1 cellular context compared by ENCODE assay signal in the genomic region with DNA sequence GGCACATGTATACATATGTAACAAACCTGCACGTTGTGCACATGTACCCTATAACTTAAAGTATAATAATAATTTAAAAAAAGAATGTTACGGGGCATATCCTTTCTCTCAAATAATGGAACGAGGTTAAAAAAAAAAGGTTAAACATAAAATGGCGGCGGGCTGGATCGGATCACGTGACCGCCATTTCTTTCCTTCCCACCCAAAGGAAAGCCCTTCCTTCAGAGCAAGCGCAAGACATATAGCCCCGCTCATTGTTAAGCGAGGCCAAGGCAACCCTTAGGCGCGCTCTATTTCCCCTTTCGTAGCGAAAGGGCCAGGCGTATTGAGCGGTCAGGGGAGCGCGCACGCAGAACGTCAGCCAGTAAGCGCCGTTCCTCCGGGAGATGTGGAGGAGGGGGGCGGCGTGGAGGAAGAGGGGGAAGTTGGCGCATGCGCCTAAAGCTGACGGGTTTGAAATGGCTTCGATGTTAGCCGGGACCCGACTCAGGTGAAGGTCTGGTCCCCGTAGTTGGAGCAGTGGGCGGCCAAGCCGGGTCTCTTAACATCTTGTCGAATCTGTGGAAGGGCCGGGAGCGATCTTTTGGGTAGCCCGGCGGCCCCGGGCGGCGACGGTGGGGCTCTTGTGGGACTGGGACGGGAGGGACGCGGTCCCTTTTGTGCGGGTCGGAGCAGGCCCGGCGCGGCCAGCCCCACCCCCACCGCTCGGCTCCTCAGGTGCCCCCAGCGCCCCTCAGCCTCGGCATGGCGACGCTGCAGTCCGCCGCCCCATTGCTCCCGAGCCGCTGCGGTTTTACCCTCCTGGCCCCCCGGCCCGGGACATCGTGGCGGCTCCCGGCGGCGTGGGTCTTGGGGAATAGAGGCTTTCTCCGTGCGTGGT.
TF ChIP-seq lines count a peak whose summit lies in the region.

A gene with protein sequence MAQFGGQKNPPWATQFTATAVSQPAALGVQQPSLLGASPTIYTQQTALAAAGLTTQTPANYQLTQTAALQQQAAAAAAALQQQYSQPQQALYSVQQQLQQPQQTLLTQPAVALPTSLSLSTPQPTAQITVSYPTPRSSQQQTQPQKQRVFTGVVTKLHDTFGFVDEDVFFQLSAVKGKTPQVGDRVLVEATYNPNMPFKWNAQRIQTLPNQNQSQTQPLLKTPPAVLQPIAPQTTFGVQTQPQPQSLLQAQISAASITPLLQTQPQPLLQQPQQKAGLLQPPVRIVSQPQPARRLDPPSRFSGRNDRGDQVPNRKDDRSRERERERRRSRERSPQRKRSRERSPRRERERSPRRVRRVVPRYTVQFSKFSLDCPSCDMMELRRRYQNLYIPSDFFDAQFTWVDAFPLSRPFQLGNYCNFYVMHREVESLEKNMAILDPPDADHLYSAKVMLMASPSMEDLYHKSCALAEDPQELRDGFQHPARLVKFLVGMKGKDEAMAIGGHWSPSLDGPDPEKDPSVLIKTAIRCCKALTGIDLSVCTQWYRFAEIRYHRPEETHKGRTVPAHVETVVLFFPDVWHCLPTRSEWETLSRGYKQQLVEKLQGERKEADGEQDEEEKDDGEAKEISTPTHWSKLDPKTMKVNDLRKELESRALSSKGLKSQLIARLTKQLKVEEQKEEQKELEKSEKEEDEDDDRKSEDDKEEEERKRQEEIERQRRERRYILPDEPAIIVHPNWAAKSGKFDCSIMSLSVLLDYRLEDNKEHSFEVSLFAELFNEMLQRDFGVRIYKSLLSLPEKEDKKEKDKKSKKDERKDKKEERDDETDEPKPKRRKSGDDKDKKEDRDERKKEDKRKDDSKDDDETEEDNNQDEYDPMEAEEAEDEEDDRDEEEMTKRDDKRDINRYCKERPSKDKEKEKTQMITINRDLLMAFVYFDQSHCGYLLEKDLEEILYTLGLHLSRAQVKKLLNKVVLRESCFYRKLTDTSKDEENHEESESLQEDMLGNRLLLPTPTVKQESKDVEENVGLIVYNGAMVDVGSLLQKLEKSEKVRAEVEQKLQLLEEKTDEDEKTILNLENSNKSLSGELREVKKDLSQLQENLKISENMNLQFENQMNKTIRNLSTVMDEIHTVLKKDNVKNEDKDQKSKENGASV (plus strand): TSS at position 447 of the 880 bp plus-strand sequence. CDS start 1,266 bp downstream, outside the sequence.

TF ChIP-seq in H1, 55 proteins besides CTCF, POLR2A, EP300 and RAD21 (continues in another document):
- TF ChIP-seq BRCA1 (IDR thresholded peaks at IDR 0.05; ENCODE audit: low read depth, low read length) (no peak), KDM5A (IDR thresholded peaks at IDR 0.05; ENCODE audit: low read length) (0 out of 2 replicates have a peak, but pooled peaks have one; percentile 41), RBBP5 (IDR thresholded peaks at IDR 0.05; ENCODE audit: borderline replicate concordance, low read depth, low read length) (peak; percentile 51; the same call in 1 of the 2 replicates), SP1 (IDR thresholded peaks at IDR 0.05; ENCODE audit: low read depth, low read length) (no peak), FOSL1 (IDR thresholded peaks at IDR 0.05; ENCODE audit: insufficient read depth, low read depth, low read length) (no peak), SP4 (IDR thresholded peaks at IDR 0.05; ENCODE audit: low read length) (no peak; the same call in 1 of the 2 replicates), NANOG (IDR thresholded peaks at IDR 0.05; ENCODE audit: insufficient read depth, low read depth, low read length, poor library complexity, severe bottlenecking) (peak; percentile 2), SIN3A (conservative IDR thresholded peaks at IDR 0.05 in 1 of 2, IDR thresholded peaks at IDR 0.05 in 1 of 2; ENCODE audit: low read depth in 1 of 2, low read length in 2 of 2) (no peak), ZNF274 (IDR thresholded peaks at IDR 0.05; ENCODE audit: borderline replicate concordance, extremely low read depth, low read length) (no peak), NRF1 (IDR thresholded peaks at IDR 0.05; ENCODE audit: low read depth, low read length) (peak; percentile 26; the same call in 1 of the 2 replicates), POU5F1 (IDR thresholded peaks at IDR 0.05; ENCODE audit: low read depth, low read length) (no peak), CBX5 (IDR thresholded peaks at IDR 0.05; ENCODE audit: low read depth, low read length) (no peak), TAF7 (optimal IDR thresholded peaks at IDR 0.05; ENCODE audit: borderline replicate concordance, low read depth, low read length) (peak; percentile 55), TBP (IDR thresholded peaks at IDR 0.05; ENCODE audit: low read depth, low read length) (peak; percentile 75), CBX8 (IDR thresholded peaks at IDR 0.05; ENCODE audit: borderline replicate concordance, low read depth, low read length) (no peak), EGR1 (IDR thresholded peaks at IDR 0.05; ENCODE audit: borderline replicate concordance, low read depth, low read length) (no peak), CTBP2 (IDR thresholded peaks at IDR 0.05; ENCODE audit: borderline replicate concordance, insufficient read depth, insufficient read length, low read length) (no peak), TAF1 (IDR thresholded peaks at IDR 0.05; ENCODE audit: low read depth, low read length) (peak; percentile 93), SP2 (IDR thresholded peaks at IDR 0.05; ENCODE audit: low read length) (no peak), SAP30 (IDR thresholded peaks at IDR 0.05; ENCODE audit: insufficient read depth, insufficient replicate concordance, low read length) (no peak), SIX5 (IDR thresholded peaks at IDR 0.05; ENCODE audit: low read depth, low read length) (no peak), RFX5 (IDR thresholded peaks at IDR 0.05; ENCODE audit: borderline replicate concordance, low read depth, low read length) (0 out of 2 replicates have a peak, but pooled peaks have one; percentile 13), RNF2 (IDR thresholded peaks at IDR 0.05; ENCODE audit: borderline replicate concordance, low read depth, low read length, missing control alignments, poor library complexity, severe bottlenecking) (no peak), POLR2AphosphoS5 (IDR thresholded peaks at IDR 0.05; ENCODE audit: low read depth, low read length) (peak; percentile 96), GABPA (IDR thresholded peaks at IDR 0.05; ENCODE audit: borderline replicate concordance, insufficient read depth, low read length) (no peak), JUN (IDR thresholded peaks at IDR 0.05; ENCODE audit: low read depth, low read length) (no peak), ASH2L (IDR thresholded peaks at IDR 0.05; ENCODE audit: low read length) (peak; percentile 74), CHD2 (IDR thresholded peaks at IDR 0.05; ENCODE audit: low read length) (no peak), SRF (IDR thresholded peaks at IDR 0.05; ENCODE audit: low read depth, low read length) (peak; percentile 54), PHF8 (conservative IDR thresholded peaks at IDR 0.05; ENCODE audit: low read depth, low read length) (peak; percentile 96), RXRA (IDR thresholded peaks at IDR 0.05; ENCODE audit: insufficient read depth, low read depth, low read length) (no peak), KDM1A (IDR thresholded peaks at IDR 0.05; ENCODE audit: borderline replicate concordance, low read length) (0 out of 2 replicates have a peak, but pooled peaks have one; percentile 13)
- TF ChIP-seq, protein P1, sequence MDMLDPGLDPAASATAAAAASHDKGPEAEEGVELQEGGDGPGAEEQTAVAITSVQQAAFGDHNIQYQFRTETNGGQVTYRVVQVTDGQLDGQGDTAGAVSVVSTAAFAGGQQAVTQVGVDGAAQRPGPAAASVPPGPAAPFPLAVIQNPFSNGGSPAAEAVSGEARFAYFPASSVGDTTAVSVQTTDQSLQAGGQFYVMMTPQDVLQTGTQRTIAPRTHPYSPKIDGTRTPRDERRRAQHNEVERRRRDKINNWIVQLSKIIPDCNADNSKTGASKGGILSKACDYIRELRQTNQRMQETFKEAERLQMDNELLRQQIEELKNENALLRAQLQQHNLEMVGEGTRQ (IDR thresholded peaks at IDR 0.05; ENCODE audit: low read length): peak; percentile 92
- TF ChIP-seq, protein P2, sequence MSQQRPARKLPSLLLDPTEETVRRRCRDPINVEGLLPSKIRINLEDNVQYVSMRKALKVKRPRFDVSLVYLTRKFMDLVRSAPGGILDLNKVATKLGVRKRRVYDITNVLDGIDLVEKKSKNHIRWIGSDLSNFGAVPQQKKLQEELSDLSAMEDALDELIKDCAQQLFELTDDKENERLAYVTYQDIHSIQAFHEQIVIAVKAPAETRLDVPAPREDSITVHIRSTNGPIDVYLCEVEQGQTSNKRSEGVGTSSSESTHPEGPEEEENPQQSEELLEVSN (IDR thresholded peaks at IDR 0.05): peak; percentile 97
- TF ChIP-seq, protein P3, sequence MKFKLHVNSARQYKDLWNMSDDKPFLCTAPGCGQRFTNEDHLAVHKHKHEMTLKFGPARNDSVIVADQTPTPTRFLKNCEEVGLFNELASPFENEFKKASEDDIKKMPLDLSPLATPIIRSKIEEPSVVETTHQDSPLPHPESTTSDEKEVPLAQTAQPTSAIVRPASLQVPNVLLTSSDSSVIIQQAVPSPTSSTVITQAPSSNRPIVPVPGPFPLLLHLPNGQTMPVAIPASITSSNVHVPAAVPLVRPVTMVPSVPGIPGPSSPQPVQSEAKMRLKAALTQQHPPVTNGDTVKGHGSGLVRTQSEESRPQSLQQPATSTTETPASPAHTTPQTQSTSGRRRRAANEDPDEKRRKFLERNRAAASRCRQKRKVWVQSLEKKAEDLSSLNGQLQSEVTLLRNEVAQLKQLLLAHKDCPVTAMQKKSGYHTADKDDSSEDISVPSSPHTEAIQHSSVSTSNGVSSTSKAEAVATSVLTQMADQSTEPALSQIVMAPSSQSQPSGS (IDR thresholded peaks at IDR 0.05; ENCODE audit: low read length): no peak; the same call in 1 of the 2 replicates
- TF ChIP-seq, protein P4, sequence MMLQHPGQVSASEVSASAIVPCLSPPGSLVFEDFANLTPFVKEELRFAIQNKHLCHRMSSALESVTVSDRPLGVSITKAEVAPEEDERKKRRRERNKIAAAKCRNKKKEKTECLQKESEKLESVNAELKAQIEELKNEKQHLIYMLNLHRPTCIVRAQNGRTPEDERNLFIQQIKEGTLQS (IDR thresholded peaks at IDR 0.05; ENCODE audit: insufficient read depth, low read depth, low read length): peak; percentile 69; the same call in 1 of the 2 replicates
- TF ChIP-seq, protein P5, sequence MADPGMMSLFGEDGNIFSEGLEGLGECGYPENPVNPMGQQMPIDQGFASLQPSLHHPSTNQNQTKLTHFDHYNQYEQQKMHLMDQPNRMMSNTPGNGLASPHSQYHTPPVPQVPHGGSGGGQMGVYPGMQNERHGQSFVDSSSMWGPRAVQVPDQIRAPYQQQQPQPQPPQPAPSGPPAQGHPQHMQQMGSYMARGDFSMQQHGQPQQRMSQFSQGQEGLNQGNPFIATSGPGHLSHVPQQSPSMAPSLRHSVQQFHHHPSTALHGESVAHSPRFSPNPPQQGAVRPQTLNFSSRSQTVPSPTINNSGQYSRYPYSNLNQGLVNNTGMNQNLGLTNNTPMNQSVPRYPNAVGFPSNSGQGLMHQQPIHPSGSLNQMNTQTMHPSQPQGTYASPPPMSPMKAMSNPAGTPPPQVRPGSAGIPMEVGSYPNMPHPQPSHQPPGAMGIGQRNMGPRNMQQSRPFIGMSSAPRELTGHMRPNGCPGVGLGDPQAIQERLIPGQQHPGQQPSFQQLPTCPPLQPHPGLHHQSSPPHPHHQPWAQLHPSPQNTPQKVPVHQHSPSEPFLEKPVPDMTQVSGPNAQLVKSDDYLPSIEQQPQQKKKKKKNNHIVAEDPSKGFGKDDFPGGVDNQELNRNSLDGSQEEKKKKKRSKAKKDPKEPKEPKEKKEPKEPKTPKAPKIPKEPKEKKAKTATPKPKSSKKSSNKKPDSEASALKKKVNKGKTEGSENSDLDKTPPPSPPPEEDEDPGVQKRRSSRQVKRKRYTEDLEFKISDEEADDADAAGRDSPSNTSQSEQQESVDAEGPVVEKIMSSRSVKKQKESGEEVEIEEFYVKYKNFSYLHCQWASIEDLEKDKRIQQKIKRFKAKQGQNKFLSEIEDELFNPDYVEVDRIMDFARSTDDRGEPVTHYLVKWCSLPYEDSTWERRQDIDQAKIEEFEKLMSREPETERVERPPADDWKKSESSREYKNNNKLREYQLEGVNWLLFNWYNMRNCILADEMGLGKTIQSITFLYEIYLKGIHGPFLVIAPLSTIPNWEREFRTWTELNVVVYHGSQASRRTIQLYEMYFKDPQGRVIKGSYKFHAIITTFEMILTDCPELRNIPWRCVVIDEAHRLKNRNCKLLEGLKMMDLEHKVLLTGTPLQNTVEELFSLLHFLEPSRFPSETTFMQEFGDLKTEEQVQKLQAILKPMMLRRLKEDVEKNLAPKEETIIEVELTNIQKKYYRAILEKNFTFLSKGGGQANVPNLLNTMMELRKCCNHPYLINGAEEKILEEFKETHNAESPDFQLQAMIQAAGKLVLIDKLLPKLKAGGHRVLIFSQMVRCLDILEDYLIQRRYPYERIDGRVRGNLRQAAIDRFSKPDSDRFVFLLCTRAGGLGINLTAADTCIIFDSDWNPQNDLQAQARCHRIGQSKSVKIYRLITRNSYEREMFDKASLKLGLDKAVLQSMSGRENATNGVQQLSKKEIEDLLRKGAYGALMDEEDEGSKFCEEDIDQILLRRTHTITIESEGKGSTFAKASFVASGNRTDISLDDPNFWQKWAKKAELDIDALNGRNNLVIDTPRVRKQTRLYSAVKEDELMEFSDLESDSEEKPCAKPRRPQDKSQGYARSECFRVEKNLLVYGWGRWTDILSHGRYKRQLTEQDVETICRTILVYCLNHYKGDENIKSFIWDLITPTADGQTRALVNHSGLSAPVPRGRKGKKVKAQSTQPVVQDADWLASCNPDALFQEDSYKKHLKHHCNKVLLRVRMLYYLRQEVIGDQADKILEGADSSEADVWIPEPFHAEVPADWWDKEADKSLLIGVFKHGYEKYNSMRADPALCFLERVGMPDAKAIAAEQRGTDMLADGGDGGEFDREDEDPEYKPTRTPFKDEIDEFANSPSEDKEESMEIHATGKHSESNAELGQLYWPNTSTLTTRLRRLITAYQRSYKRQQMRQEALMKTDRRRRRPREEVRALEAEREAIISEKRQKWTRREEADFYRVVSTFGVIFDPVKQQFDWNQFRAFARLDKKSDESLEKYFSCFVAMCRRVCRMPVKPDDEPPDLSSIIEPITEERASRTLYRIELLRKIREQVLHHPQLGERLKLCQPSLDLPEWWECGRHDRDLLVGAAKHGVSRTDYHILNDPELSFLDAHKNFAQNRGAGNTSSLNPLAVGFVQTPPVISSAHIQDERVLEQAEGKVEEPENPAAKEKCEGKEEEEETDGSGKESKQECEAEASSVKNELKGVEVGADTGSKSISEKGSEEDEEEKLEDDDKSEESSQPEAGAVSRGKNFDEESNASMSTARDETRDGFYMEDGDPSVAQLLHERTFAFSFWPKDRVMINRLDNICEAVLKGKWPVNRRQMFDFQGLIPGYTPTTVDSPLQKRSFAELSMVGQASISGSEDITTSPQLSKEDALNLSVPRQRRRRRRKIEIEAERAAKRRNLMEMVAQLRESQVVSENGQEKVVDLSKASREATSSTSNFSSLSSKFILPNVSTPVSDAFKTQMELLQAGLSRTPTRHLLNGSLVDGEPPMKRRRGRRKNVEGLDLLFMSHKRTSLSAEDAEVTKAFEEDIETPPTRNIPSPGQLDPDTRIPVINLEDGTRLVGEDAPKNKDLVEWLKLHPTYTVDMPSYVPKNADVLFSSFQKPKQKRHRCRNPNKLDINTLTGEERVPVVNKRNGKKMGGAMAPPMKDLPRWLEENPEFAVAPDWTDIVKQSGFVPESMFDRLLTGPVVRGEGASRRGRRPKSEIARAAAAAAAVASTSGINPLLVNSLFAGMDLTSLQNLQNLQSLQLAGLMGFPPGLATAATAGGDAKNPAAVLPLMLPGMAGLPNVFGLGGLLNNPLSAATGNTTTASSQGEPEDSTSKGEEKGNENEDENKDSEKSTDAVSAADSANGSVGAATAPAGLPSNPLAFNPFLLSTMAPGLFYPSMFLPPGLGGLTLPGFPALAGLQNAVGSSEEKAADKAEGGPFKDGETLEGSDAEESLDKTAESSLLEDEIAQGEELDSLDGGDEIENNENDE (IDR thresholded peaks at IDR 0.05; ENCODE audit: insufficient replicate concordance, low read length): no peak
- TF ChIP-seq, protein P6, sequence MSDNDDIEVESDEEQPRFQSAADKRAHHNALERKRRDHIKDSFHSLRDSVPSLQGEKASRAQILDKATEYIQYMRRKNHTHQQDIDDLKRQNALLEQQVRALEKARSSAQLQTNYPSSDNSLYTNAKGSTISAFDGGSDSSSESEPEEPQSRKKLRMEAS (IDR thresholded peaks at IDR 0.05): peak; percentile 88
